In genomic region chr2:216897561-216898203, GRCh38 we compare ENCODE assay signal across 21 cellular contexts. TPM values are rescaled to one million over a fixed set of nuclear protein-coding genes. Genes with fewer than 3 reads are reported as not detected.
DNase-seq lines count a peak whose midpoint lies in the region; ATAC-seq lines count a peak whose summit lies in the region.
"Had no signal": no experiment of that assay in that cellular context is flagged by ENCODE, and none has a peak within 500 bp of the region (broad histone marks: within the 10 kb centered on the region; RNA-seq: fewer than 3 reads in every experiment).

No MANE protein-coding gene starts in this region.

- intact Hi-C loops in activated T-helper 2 cell treated with anti-CD3 and anti-CD28 coated beads, Interferon-gamma antibody, Interleukin-2, Interleukin-4, amounts not matched to agents 10 μg/mL and 5 μg/mL and 100 μg/mL, durations not matched to agents 14 hours and 24 hours and 36 hours (cut with micrococcal nuclease), result no loop called here

- H3K4me1 Mint-ChIP-seq in stimulated activated naive CD8-positive, alpha-beta T cell treated with anti-CD3 and anti-CD28 coated beads, Interleukin-15, amount 100 ng/mL, for 72 hours, result peaks cover 9% of the 10 kb centered on the region
- peaks cover 5% of the 10 kb centered on the region for H3K4me1 Mint-ChIP-seq in activated T-helper 2 cell treated with anti-CD3 and anti-CD28 coated beads, Interferon-gamma antibody, Interleukin-2, Interleukin-4, amounts not matched to agents 10 μg/mL and 5 μg/mL and 100 μg/mL, durations not matched to agents 14 hours and 24 hours and 36 hours (ENCODE audit: low read depth)

- no peak overlapping the region for H3K27ac Mint-ChIP-seq in stimulated activated naive CD8-positive, alpha-beta T cell treated with anti-CD3 and anti-CD28 coated beads, Interleukin-15, amount 100 ng/mL, for 72 hours
- H3K27ac Mint-ChIP-seq in activated T-helper 2 cell treated with anti-CD3 and anti-CD28 coated beads, Interferon-gamma antibody, Interleukin-2, Interleukin-4, amounts not matched to agents 10 μg/mL and 5 μg/mL and 100 μg/mL, durations not matched to agents 14 hours and 24 hours and 36 hours, result peak overlapping the region; percentile 71
- H3K27ac Mint-ChIP-seq: CD4-positive, alpha-beta T cell had no signal

- peaks cover 12 to 13% of the 10 kb centered on the region in 2 donors for H3K9me3 Mint-ChIP-seq in stimulated activated naive CD8-positive, alpha-beta T cell treated with anti-CD3 and anti-CD28 coated beads, Interleukin-15, amount 100 ng/mL, for 72 hours
- peaks cover 15% of the 10 kb centered on the region for H3K9me3 Mint-ChIP-seq in activated T-helper 2 cell treated with anti-CD3 and anti-CD28 coated beads, Interferon-gamma antibody, Interleukin-2, Interleukin-4, amounts not matched to agents 10 μg/mL and 5 μg/mL and 100 μg/mL, durations not matched to agents 14 hours and 24 hours and 36 hours

- no peaks in the 10 kb centered on the region for H3K27me3 Mint-ChIP-seq in stimulated activated naive CD8-positive, alpha-beta T cell treated with anti-CD3 and anti-CD28 coated beads, Interleukin-15, amount 100 ng/mL, for 72 hours
- peaks cover 6% of the 10 kb centered on the region for H3K27me3 Mint-ChIP-seq in activated T-helper 2 cell treated with anti-CD3 and anti-CD28 coated beads, Interferon-gamma antibody, Interleukin-2, Interleukin-4, amounts not matched to agents 10 μg/mL and 5 μg/mL and 100 μg/mL, durations not matched to agents 14 hours and 24 hours and 36 hours (ENCODE audit: low read depth)

- H3K36me3 Mint-ChIP-seq in activated T-helper 2 cell treated with anti-CD3 and anti-CD28 coated beads, Interferon-gamma antibody, Interleukin-2, Interleukin-4, amounts not matched to agents 10 μg/mL and 5 μg/mL and 100 μg/mL, durations not matched to agents 14 hours and 24 hours and 36 hours (ENCODE audit: low read depth), result no peaks in the 10 kb centered on the region

- no peak for DNase-seq in stimulated activated naive CD8-positive, alpha-beta T cell treated with anti-CD3 and anti-CD28 coated beads, Interleukin-15, amount 100 ng/mL, for 72 hours
- DNase-seq in stimulated activated naive CD8-positive, alpha-beta T cell treated with anti-CD3 and anti-CD28 coated beads, Interleukin-15, Interleukin-2, amounts not matched to agents 100 U/mL and 50 U/mL, for 24 hours, result no peak
- no peak for DNase-seq in activated T-helper 2 cell treated with anti-CD3 and anti-CD28 coated beads, Interferon-gamma antibody, Interleukin-2, Interleukin-4, amounts not matched to agents 10 μg/mL and 5 μg/mL and 100 μg/mL, durations not matched to agents 14 hours and 24 hours and 36 hours (ENCODE audit: low spot score)
- peak; percentile 66 for DNase-seq in foreskin melanocyte
- DNase-seq in NCI-H748 (lab: John Stamatoyannopoulos, UW; ENCODE audit: unreplicated experiment), result no peak
- DNase-seq: Caco-2; CD4-positive, alpha-beta T cell; DMS 273 treated with DMSO at 0.1 percent for 48 hours; DND-41; MG63; NCI-H1417; NCI-H1694 treated with DMSO at 0.1 percent for 48 hours; NCI-H2081 treated with DMSO at 0.1 percent for 48 hours; NCI-H2171 treated with DMSO at 0.1 percent for 48 hours; NCI-H524 treated with DMSO at 0.1 percent for 48 hours had no signal

- no peak overlapping the region for H3K4me3 Mint-ChIP-seq in stimulated activated naive CD8-positive, alpha-beta T cell treated with anti-CD3 and anti-CD28 coated beads, Interleukin-15, amount 100 ng/mL, for 72 hours
- H3K4me3 Mint-ChIP-seq in activated T-helper 2 cell treated with anti-CD3 and anti-CD28 coated beads, Interferon-gamma antibody, Interleukin-2, Interleukin-4, amounts not matched to agents 10 μg/mL and 5 μg/mL and 100 μg/mL, durations not matched to agents 14 hours and 24 hours and 36 hours (ENCODE audit: low read depth), result no peak overlapping the region
- H3K4me3 Mint-ChIP-seq: CD4-positive, alpha-beta T cell had no signal

- peak; percentile 53 for ATAC-seq in stimulated activated naive CD8-positive, alpha-beta T cell treated with anti-CD3 and anti-CD28 coated beads, Interleukin-15, amount 100 ng/mL, for 72 hours
- no peak for ATAC-seq in stimulated activated naive CD8-positive, alpha-beta T cell treated with anti-CD3 and anti-CD28 coated beads, Interleukin-15, Interleukin-2, amounts not matched to agents 100 U/mL and 50 U/mL, for 24 hours
- ATAC-seq in HG02938 (IDR thresholded peaks at IDR 0.05; ENCODE audit: unreplicated experiment) (no peak), HG02759 (IDR thresholded peaks at IDR 0.05; ENCODE audit: unreplicated experiment) (no peak)
- ATAC-seq: GM12878, K562, Right ventricle myocardium inferior had no signal

RNA-seq across cellular contexts. Expression of gene TNP1, which starts 37.8 kb away (rescaled TPM):
- total RNA-seq in activated T-helper 2 cell treated with anti-CD3 and anti-CD28 coated beads, Interferon-gamma antibody, Interleukin-2, Interleukin-4, amounts not matched to agents 10 μg/mL and 5 μg/mL and 100 μg/mL, durations not matched to agents 14 hours and 24 hours and 36 hours, result not detected in 2 replicates
- total RNA-seq: Caco-2; CD4-positive, alpha-beta T cell; GM12878; K562; LHCN-M2; Right ventricle myocardium inferior had no signal
